1 cellular context compared by ENCODE assay signal in the genomic region with DNA sequence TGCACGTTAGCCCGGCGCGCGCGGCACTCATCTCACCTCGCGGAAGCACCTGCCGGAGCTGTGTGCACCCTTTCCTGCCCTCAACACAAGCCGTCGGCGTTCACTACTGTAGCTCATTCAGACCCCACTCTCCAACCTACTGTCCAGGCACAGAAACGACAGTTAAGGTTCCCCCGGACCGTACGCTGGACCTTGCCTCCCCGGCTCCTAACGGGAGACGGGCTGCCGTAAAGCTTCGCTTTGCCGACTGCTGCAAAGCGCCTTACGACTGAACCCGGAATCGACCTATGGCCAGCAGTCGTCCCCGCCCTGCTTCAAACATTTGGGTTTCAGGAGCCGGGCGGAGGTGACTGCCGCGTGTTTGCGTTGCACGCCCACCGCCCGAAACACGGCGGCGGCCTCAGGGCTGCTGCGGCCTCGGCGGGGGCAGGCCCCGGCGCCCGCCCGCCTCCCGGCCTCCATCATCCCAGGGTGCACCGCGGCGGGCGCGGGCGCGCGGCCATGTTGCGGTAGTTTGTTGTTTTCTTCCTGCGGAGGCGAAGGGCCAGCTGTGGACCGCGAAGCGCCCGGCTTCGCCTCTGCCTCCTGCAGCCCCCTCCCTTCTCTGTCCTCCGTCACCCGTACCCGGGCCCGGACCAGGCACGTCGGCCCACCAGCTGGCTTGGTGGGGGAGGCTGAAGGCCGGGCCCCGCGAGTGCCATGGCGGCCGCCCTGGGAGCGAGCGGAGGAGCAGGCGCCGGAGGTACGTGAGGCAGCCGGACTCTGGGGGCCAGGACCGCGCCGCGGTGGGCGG.
TF ChIP-seq lines count a peak whose summit lies in the region.

Gene RBM33, plus strand, starts transcription at position 484 of the 793 bp plus-strand sequence. Its CDS starts 216 bp downstream, at position 700.

TF ChIP-seq in K562, 482 proteins besides CTCF, POLR2A, EP300 and RAD21 (continued from another document and continues in another):
- TF ChIP-seq, protein P1, sequence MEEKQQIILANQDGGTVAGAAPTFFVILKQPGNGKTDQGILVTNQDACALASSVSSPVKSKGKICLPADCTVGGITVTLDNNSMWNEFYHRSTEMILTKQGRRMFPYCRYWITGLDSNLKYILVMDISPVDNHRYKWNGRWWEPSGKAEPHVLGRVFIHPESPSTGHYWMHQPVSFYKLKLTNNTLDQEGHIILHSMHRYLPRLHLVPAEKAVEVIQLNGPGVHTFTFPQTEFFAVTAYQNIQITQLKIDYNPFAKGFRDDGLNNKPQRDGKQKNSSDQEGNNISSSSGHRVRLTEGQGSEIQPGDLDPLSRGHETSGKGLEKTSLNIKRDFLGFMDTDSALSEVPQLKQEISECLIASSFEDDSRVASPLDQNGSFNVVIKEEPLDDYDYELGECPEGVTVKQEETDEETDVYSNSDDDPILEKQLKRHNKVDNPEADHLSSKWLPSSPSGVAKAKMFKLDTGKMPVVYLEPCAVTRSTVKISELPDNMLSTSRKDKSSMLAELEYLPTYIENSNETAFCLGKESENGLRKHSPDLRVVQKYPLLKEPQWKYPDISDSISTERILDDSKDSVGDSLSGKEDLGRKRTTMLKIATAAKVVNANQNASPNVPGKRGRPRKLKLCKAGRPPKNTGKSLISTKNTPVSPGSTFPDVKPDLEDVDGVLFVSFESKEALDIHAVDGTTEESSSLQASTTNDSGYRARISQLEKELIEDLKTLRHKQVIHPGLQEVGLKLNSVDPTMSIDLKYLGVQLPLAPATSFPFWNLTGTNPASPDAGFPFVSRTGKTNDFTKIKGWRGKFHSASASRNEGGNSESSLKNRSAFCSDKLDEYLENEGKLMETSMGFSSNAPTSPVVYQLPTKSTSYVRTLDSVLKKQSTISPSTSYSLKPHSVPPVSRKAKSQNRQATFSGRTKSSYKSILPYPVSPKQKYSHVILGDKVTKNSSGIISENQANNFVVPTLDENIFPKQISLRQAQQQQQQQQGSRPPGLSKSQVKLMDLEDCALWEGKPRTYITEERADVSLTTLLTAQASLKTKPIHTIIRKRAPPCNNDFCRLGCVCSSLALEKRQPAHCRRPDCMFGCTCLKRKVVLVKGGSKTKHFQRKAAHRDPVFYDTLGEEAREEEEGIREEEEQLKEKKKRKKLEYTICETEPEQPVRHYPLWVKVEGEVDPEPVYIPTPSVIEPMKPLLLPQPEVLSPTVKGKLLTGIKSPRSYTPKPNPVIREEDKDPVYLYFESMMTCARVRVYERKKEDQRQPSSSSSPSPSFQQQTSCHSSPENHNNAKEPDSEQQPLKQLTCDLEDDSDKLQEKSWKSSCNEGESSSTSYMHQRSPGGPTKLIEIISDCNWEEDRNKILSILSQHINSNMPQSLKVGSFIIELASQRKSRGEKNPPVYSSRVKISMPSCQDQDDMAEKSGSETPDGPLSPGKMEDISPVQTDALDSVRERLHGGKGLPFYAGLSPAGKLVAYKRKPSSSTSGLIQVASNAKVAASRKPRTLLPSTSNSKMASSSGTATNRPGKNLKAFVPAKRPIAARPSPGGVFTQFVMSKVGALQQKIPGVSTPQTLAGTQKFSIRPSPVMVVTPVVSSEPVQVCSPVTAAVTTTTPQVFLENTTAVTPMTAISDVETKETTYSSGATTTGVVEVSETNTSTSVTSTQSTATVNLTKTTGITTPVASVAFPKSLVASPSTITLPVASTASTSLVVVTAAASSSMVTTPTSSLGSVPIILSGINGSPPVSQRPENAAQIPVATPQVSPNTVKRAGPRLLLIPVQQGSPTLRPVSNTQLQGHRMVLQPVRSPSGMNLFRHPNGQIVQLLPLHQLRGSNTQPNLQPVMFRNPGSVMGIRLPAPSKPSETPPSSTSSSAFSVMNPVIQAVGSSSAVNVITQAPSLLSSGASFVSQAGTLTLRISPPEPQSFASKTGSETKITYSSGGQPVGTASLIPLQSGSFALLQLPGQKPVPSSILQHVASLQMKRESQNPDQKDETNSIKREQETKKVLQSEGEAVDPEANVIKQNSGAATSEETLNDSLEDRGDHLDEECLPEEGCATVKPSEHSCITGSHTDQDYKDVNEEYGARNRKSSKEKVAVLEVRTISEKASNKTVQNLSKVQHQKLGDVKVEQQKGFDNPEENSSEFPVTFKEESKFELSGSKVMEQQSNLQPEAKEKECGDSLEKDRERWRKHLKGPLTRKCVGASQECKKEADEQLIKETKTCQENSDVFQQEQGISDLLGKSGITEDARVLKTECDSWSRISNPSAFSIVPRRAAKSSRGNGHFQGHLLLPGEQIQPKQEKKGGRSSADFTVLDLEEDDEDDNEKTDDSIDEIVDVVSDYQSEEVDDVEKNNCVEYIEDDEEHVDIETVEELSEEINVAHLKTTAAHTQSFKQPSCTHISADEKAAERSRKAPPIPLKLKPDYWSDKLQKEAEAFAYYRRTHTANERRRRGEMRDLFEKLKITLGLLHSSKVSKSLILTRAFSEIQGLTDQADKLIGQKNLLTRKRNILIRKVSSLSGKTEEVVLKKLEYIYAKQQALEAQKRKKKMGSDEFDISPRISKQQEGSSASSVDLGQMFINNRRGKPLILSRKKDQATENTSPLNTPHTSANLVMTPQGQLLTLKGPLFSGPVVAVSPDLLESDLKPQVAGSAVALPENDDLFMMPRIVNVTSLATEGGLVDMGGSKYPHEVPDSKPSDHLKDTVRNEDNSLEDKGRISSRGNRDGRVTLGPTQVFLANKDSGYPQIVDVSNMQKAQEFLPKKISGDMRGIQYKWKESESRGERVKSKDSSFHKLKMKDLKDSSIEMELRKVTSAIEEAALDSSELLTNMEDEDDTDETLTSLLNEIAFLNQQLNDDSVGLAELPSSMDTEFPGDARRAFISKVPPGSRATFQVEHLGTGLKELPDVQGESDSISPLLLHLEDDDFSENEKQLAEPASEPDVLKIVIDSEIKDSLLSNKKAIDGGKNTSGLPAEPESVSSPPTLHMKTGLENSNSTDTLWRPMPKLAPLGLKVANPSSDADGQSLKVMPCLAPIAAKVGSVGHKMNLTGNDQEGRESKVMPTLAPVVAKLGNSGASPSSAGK (IDR thresholded peaks at IDR 0.05) = peak; percentile 94
- TF ChIP-seq PTTG1 (tag; IDR thresholded peaks at IDR 0.05; ENCODE audit: low read depth) = no peak
- TF ChIP-seq, protein P2, sequence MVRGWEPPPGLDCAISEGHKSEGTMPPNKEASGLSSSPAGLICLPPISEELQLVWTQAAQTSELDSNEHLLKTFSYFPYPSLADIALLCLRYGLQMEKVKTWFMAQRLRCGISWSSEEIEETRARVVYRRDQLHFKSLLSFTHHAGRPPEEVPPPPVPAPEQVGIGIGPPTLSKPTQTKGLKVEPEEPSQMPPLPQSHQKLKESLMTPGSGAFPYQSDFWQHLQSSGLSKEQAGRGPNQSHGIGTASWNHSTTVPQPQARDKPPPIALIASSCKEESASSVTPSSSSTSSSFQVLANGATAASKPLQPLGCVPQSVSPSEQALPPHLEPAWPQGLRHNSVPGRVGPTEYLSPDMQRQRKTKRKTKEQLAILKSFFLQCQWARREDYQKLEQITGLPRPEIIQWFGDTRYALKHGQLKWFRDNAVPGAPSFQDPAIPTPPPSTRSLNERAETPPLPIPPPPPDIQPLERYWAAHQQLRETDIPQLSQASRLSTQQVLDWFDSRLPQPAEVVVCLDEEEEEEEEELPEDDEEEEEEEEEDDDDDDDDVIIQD (CRISPR knock-in tag; IDR thresholded peaks at IDR 0.05) = no peak
- peak; percentile 49 for TF ChIP-seq DACH1 (IDR thresholded peaks at IDR 0.05; ENCODE audit: partially characterized antibody)
- TF ChIP-seq FOXM1 (IDR thresholded peaks at IDR 0.05; ENCODE audit: low read depth) = no peak
- peak; percentile 74; the same call in 1 of the 2 replicates for TF ChIP-seq FOXM1 (CRISPR knock-in tag; IDR thresholded peaks at IDR 0.05; ENCODE audit: low read depth)
- TF ChIP-seq, protein P3, sequence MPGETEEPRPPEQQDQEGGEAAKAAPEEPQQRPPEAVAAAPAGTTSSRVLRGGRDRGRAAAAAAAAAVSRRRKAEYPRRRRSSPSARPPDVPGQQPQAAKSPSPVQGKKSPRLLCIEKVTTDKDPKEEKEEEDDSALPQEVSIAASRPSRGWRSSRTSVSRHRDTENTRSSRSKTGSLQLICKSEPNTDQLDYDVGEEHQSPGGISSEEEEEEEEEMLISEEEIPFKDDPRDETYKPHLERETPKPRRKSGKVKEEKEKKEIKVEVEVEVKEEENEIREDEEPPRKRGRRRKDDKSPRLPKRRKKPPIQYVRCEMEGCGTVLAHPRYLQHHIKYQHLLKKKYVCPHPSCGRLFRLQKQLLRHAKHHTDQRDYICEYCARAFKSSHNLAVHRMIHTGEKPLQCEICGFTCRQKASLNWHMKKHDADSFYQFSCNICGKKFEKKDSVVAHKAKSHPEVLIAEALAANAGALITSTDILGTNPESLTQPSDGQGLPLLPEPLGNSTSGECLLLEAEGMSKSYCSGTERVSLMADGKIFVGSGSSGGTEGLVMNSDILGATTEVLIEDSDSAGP (CRISPR knock-in tag; IDR thresholded peaks at IDR 0.05) = no peak; the same call in 1 of the 2 replicates
- TF ChIP-seq ZEB2 (IDR thresholded peaks at IDR 0.05) = peak; percentile 26; the same call in 1 of the 2 replicates
- TF ChIP-seq ZNF584 (CRISPR knock-in tag; IDR thresholded peaks at IDR 0.05; ENCODE audit: low read depth) = peak; percentile 67; the same call in 1 of the 2 replicates
- peak; percentile 62 for TF ChIP-seq ZNF24 (IDR thresholded peaks at IDR 0.05)
- peak; percentile 65; the same call in 1 of the 2 replicates for TF ChIP-seq GTF2A2 (tag; IDR thresholded peaks at IDR 0.05)
- TF ChIP-seq RBM25 (IDR thresholded peaks at IDR 0.05; ENCODE audit: low read depth, low read length, severe bottlenecking) = peak; percentile 22
- TF ChIP-seq MBD1 (CRISPR knock-in tag; IDR thresholded peaks at IDR 0.05) = no peak
- peak; percentile 69 for TF ChIP-seq U2AF1 (optimal IDR thresholded peaks at IDR 0.05; ENCODE audit: low read depth, low read length)
- no peak for TF ChIP-seq ZNF224 (CRISPR knock-in tag; IDR thresholded peaks at IDR 0.05)
- TF ChIP-seq SIN3A (IDR thresholded peaks at IDR 0.05; ENCODE audit: borderline replicate concordance in 2 of 2, control insufficient read depth in 1 of 2, low read depth in 2 of 2, low read length in 2 of 2) = peak; percentile 42 to 59; a peak in 1 of 4 replicates
- peak; percentile 16; the same call in 1 of the 2 replicates for TF ChIP-seq MBD2 (IDR thresholded peaks at IDR 0.05; ENCODE audit: borderline replicate concordance, low read depth)
- peak; percentile 47 for TF ChIP-seq E2F3 (CRISPR knock-in tag; IDR thresholded peaks at IDR 0.05)
- peak; percentile 77 for TF ChIP-seq ATF7 (IDR thresholded peaks at IDR 0.05)
- no peak for TF ChIP-seq FOSL1 (tag; conservative IDR thresholded peaks at IDR 0.05)
- 0 out of 2 replicates have a peak, but pooled peaks have one; percentile 33 for TF ChIP-seq RNF2 (IDR thresholded peaks at IDR 0.05)
- TF ChIP-seq ZNF77 (CRISPR knock-in tag; IDR thresholded peaks at IDR 0.05) = no peak
- peak; percentile 81 for TF ChIP-seq SIN3B (IDR thresholded peaks at IDR 0.05; ENCODE audit: low read depth)
- TF ChIP-seq E4F1 (CRISPR knock-in tag; IDR thresholded peaks at IDR 0.05; ENCODE audit: borderline replicate concordance) = peak; percentile 98
- TF ChIP-seq ARHGAP35 (IDR thresholded peaks at IDR 0.05; ENCODE audit: partially characterized antibody) = no peak
- TF ChIP-seq BCLAF1 (IDR thresholded peaks at IDR 0.05; ENCODE audit: borderline replicate concordance in 1 of 2, control insufficient read depth in 1 of 2, low read depth in 2 of 2, low read length in 1 of 2) = no peak
- peak; percentile 73 for TF ChIP-seq HNRNPLL (IDR thresholded peaks at IDR 0.05; ENCODE audit: low read depth, low read length, poor library complexity, severe bottlenecking)
- TF ChIP-seq ELF1 (tag; IDR thresholded peaks at IDR 0.05) = peak; percentile 85
